9 cellular contexts compared by ENCODE assay signal in the genomic region with DNA sequence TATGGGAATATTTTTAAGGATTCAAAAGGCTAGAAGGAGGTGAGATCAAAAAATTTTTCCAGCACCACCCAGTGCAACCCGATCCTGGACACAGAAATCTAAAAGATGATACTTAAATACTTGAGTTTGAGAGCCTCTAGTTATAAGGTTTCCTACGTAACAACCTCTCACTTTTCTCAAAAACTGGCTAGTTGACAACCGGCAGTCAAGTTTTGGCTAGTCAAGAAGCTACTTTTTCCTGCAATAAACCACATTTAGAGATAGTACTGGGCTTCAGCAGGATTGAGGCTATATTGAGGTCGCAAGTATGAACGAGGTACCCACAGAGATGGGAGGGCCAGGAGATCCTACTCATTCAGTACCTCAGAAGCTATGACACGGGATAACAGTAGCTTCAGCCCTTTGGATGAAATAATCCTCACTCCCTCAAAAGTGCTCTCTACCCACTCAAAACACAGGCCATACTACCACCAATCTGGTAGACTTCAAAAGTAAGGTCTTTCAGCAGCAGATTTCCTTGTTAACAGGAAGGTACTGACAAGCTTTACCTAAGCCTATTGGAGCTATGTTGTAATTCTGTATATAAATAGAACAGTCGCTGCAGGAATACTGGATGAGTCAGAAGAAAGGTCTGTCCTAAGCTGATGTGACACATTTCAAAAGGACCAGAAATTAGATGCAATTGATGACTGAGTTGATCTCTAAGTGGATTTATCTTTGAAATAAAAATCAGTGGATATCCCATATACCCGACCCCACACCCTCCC. TPM values are rescaled to one million over a fixed set of nuclear protein-coding genes. Genes with fewer than 3 reads are reported as not detected.
A peak's percentile ranks its signal among the peaks of the same experiment; 100 is the strongest.
DNase-seq lines count a peak whose midpoint lies in the region; ATAC-seq and TF ChIP-seq lines count a peak whose summit lies in the region.
"Had no signal": no experiment of that assay in that cellular context is flagged by ENCODE, and none has a peak within 500 bp of the region (broad histone marks: within the 10 kb centered on the region; RNA-seq: fewer than 3 reads in every experiment).

No MANE protein-coding gene starts in this region.

- H3K36me3 ChIP-seq in tibial artery: no peaks in the 10 kb centered on the region
- H3K36me3 ChIP-seq in MG63: no peaks in the 10 kb centered on the region

- no peaks in the 10 kb centered on the region for H3K9me3 ChIP-seq in tibial artery
- no peaks in the 10 kb centered on the region for H3K9me3 ChIP-seq in MG63

- H3K27ac Mint-ChIP-seq in activated naive CD8-positive, alpha-beta T cell treated with anti-CD3 and anti-CD28 coated beads for 36 hours: peak overlapping the region; percentile 13
- H3K27ac Mint-ChIP-seq in immature natural killer cell: peak overlapping the region in 5 of 6 donors; percentile 23 to 69 (median 40)

- H3K4me3 Mint-ChIP-seq in activated naive CD8-positive, alpha-beta T cell treated with anti-CD3 and anti-CD28 coated beads for 36 hours: peak overlapping the region; percentile 82
- H3K4me3 Mint-ChIP-seq in immature natural killer cell: peak overlapping the region; percentile 77 to 87 (median 83)

- H3K36me3 Mint-ChIP-seq in activated naive CD8-positive, alpha-beta T cell treated with anti-CD3 and anti-CD28 coated beads for 36 hours: peaks cover 20% of the 10 kb centered on the region
- peaks cover 0 to 7% (median 0%) of the 10 kb centered on the region in 3 donors for H3K36me3 Mint-ChIP-seq in immature natural killer cell

- TF ChIP-seq CTCF in tibial artery (IDR thresholded peaks at IDR 0.05): no peak

- DNase-seq in Right ventricle myocardium inferior (ENCODE audit: missing footprints) (no peak), left cardiac atrium (no peak), immature natural killer cell (no peak), tibial artery (no peak), MG63 (no peak), AG20443 (ENCODE audit: low spot score) (no peak)
- no peak for DNase-seq in activated naive CD8-positive, alpha-beta T cell treated with anti-CD3 and anti-CD28 coated beads for 36 hours
- DNase-seq in stimulated activated CD4-positive, alpha-beta T cell treated with anti-CD3 and anti-CD28 coated beads, Interleukin-2, amount 100 ng/mL, for 24 hours: no peak

- peak overlapping the region in 1 of 2 donors; percentile 78 for H3K4me3 ChIP-seq in tibial artery
- no peak overlapping the region; the same call in 1 of the 2 replicates for H3K4me3 ChIP-seq in MG63

- H3K27me3 Mint-ChIP-seq in activated naive CD8-positive, alpha-beta T cell treated with anti-CD3 and anti-CD28 coated beads for 36 hours: peaks cover 4% of the 10 kb centered on the region
- H3K27me3 Mint-ChIP-seq in immature natural killer cell (ENCODE audit: low read depth in 3 of 3): peaks cover 0 to 6% (median 2%) of the 10 kb centered on the region in 3 donors

- H3K4me1 ChIP-seq in tibial artery: peaks cover 0 to 36% (median 17%) of the 10 kb centered on the region in 4 donors

- ATAC-seq in Right ventricle myocardium inferior: peak; percentile 39
- ATAC-seq in left cardiac atrium: no peak

- H3K27ac ChIP-seq in tibial artery: peak overlapping the region; percentile 37 to 79
- H3K27ac ChIP-seq: HL-60 had no signal

- H3K9me3 Mint-ChIP-seq in activated naive CD8-positive, alpha-beta T cell treated with anti-CD3 and anti-CD28 coated beads for 36 hours: peaks cover 4% of the 10 kb centered on the region
- no peaks in the 10 kb centered on the region for H3K9me3 Mint-ChIP-seq in immature natural killer cell

- H3K27me3 ChIP-seq in tibial artery (no peaks in the 10 kb centered on the region), MG63 (no peaks in the 10 kb centered on the region)

- H3K4me1 Mint-ChIP-seq in activated naive CD8-positive, alpha-beta T cell treated with anti-CD3 and anti-CD28 coated beads for 36 hours: peaks cover 76% of the 10 kb centered on the region
- peaks cover 53 to 81% of the 10 kb centered on the region in 2 donors for H3K4me1 Mint-ChIP-seq in immature natural killer cell

- intact Hi-C loops in Right ventricle myocardium inferior (cut with DNase I) (no loop called here), left cardiac atrium (cut with DNase I) (loop anchor here in 1 of 2 donors (10.0 kb wide), 1 partner anchor 185 kb away; no protein-coding TSS in a partner anchor), tibial artery (cut with DNase I; ENCODE audit: low total_unique reads) (no loop called here)

RNA-seq across cellular contexts. Expression of a gene that starts 1.5 kb away (rescaled TPM):
- 2.1 TPM for total RNA-seq in Right ventricle myocardium inferior
- total RNA-seq in left cardiac atrium: 1 to 10 TPM; 1.3 to 2.0 TPM
- total RNA-seq in activated naive CD8-positive, alpha-beta T cell treated with anti-CD3 and anti-CD28 coated beads for 36 hours: 10 to 100 TPM; 12.3 to 13.7 TPM
- polyA plus RNA-seq in immature natural killer cell: 10 to 100 TPM; 21.9 to 37.8 (median 27.2) TPM
- 2.7 and 12.6 TPM in 2 replicates for total RNA-seq in MG63 (2014; rRNA removed; shearing (Covaris generic); ENCODE audit: low replicate concordance)
